26 cellular contexts compared by ENCODE assay signal in genomic region chr11:85472953-85473352, GRCh38.
"Had no signal": no experiment of that assay in that cellular context is flagged by ENCODE, and none has a peak within 500 bp of the region (broad histone marks: within the 10 kb centered on the region; RNA-seq: fewer than 3 reads in every experiment).

No MANE protein-coding gene starts in this region.

- H3K9me3 ChIP-seq: SJCRH30, SK-N-SH had no signal

- H3K36me3 ChIP-seq: SJCRH30 had no signal

- H3K27me3 ChIP-seq: SJCRH30 had no signal

- H3K4me1 ChIP-seq: SJCRH30 had no signal

- H3K4me3 ChIP-seq: K562, SJCRH30 had no signal

- ATAC-seq: activated T-cell treated with anti-CD3 and anti-CD28 coated beads, Interleukin-2, amount 50 U/mL, for 4 hours; K562; Panc1; Right ventricle myocardium inferior had no signal

- H3K9ac ChIP-seq: SK-N-SH had no signal

- DNase-seq: activated CD4-positive, alpha-beta memory T cell treated with anti-CD3 and anti-CD28 coated beads for 36 hours; activated CD4-positive, alpha-beta T cell treated with anti-CD3 and anti-CD28 coated beads, Interleukin-2, amount 10 ng/mL, durations not matched to agents 7 days and 5 days; activated CD4-positive, CD25-positive, alpha-beta regulatory T cell; activated CD8-positive, alpha-beta memory T cell treated with anti-CD3 and anti-CD28 coated beads for 24 hours; activated effector memory CD4-positive, alpha-beta T cell treated with anti-CD3 and anti-CD28 coated beads, Interleukin-2, amount 50 U/mL, for 16 hours; activated naive CD4-positive, alpha-beta T cell treated with anti-CD3 and anti-CD28 coated beads for 36 hours; activated T-cell treated with anti-CD3 and anti-CD28 coated beads, Interleukin-2, amount 50 U/mL, for 4 hours; amygdala; Karpas-422; MM.1S; NCI-H1105; NCI-H1436; NCI-H1694 treated with DMSO at 0.1 percent for 48 hours; NCI-H2029 treated with DMSO at 0.1 percent for 48 hours; NCI-H345; NCI-H510A; NCI-H526 treated with DMSO at 0.1 percent for 48 hours; NCI-H82; NK-92 treated with Interleukin-12 subunit alpha and Interleukin-12 subunit beta, amount 100 ng/mL, for 24 hours; OCI-M1; RPMI8226; SK-N-SH had no signal

- H3K27ac ChIP-seq: SJCRH30 had no signal
